27 cellular contexts compared by ENCODE assay signal in genomic region chr13:107563099-107563925, GRCh38.
DNase-seq lines count a peak whose midpoint lies in the region; ATAC-seq, FAIRE-seq and TF ChIP-seq lines count a peak whose summit lies in the region.
"Had no signal": no experiment of that assay in that cellular context is flagged by ENCODE, and none has a peak within 500 bp of the region (broad histone marks: within the 10 kb centered on the region; RNA-seq: fewer than 3 reads in every experiment).

No MANE protein-coding gene starts in this region.

- no peaks in the 10 kb centered on the region for H3K27me3 ChIP-seq in endothelial cell of umbilical vein (ENCODE audit: control insufficient read depth in 2 of 2, insufficient read depth in 2 of 2, low read length in 2 of 2)
- H3K27me3 ChIP-seq: MG63, neutrophil, thyroid gland had no signal

- no peak for TF ChIP-seq CTCF in endothelial cell of umbilical vein (IDR thresholded peaks at IDR 0.05; ENCODE audit: extremely low read depth in 1 of 2, insufficient read depth in 1 of 2, low read depth in 1 of 2, low read length in 2 of 2)

- no peaks in the 10 kb centered on the region for H3K79me2 ChIP-seq in endothelial cell of umbilical vein (ENCODE audit: control insufficient read depth, insufficient read depth, low read length)

- H3K9me1 ChIP-seq in endothelial cell of umbilical vein (replicated peaks; ENCODE audit: control insufficient read depth, extremely low read depth, insufficient read depth, low read length) = no peaks in the 10 kb centered on the region

- no peak overlapping the region for H3K27ac ChIP-seq in endothelial cell of umbilical vein (ENCODE audit: insufficient read depth, low read depth, low read length)
- peak overlapping the region; percentile 32 for H3K27ac ChIP-seq in mesodermal cell (ENCODE audit: low read depth, low read length, severe bottlenecking)
- peak overlapping the region; percentile 19 for H3K27ac ChIP-seq in temporal lobe (ENCODE audit: low read depth, low read length)
- H3K27ac ChIP-seq: neutrophil, prostate gland, SK-N-MC, thyroid gland had no signal

- no peak for FAIRE-seq in endothelial cell of umbilical vein (lab: Jason Lieb, UNC)
- FAIRE-seq: GM12878 had no signal

- BruUV-seq in endothelial cell of umbilical vein (replicated peaks; lab: Mats Ljungman, UMichigan) = no TSS peak

- POLR2A ChIA-PET in endothelial cell of umbilical vein (lab: Charles Lee) = no interaction called here

- no peak overlapping the region for H2AFZ ChIP-seq in endothelial cell of umbilical vein (ENCODE audit: low read depth, low read length)

- H3K9me3 ChIP-seq in endothelial cell of umbilical vein (replicated peaks; ENCODE audit: control insufficient read depth, insufficient read depth, low read length) (no peaks in the 10 kb centered on the region), mesodermal cell (ENCODE audit: control insufficient read depth, low read length) (no peaks in the 10 kb centered on the region)
- H3K9me3 ChIP-seq: MG63, neutrophil, prostate gland, thyroid gland had no signal

- ATAC-seq in SK-N-SH treated with all-trans-retinoic acid at 6 μM for 48 hours (no peak), GM21737 (IDR thresholded peaks at IDR 0.05; ENCODE audit: unreplicated experiment) (no peak), GM18505 (IDR thresholded peaks at IDR 0.05; ENCODE audit: unreplicated experiment) (no peak), HG03196 (IDR thresholded peaks at IDR 0.05; ENCODE audit: unreplicated experiment) (no peak)
- ATAC-seq: activated CD8-positive, alpha-beta T cell treated with anti-CD3 and anti-CD28 coated beads for 36 hours; activated T-helper 17 cell treated with anti-CD3 and anti-CD28 coated beads, Interleukin-2, amount 50 U/mL, for 72 hours; GM12878; T-helper 17 cell had no signal

- TF ChIP-seq POLR2A in endothelial cell of umbilical vein (IDR thresholded peaks at IDR 0.05; ENCODE audit: low read depth, low read length) (no peak), GM18505 (IDR thresholded peaks at IDR 0.05; ENCODE audit: borderline replicate concordance, extremely low read depth, insufficient read depth, insufficient read length) (no peak)

- H3K4me1 ChIP-seq in endothelial cell of umbilical vein (ENCODE audit: control insufficient read depth, extremely low read depth, insufficient read depth, low read length) = peaks cover 5% of the 10 kb centered on the region
- H3K4me1 ChIP-seq in mesodermal cell (ENCODE audit: control insufficient read depth, insufficient read depth, low read length, poor library complexity, severe bottlenecking) = no peaks in the 10 kb centered on the region
- H3K4me1 ChIP-seq: prostate gland, thyroid gland had no signal

- H3K4me2 ChIP-seq in endothelial cell of umbilical vein (ENCODE audit: insufficient read depth, low read length) = no peak overlapping the region

- dilution Hi-C loops in endothelial cell of umbilical vein (cut with MboI; ENCODE audit: extremely low pct_ligation_motif_present, low sequenced_read_pairs) = no loop called here

- WGBS in mesodermal cell (ENCODE audit: insufficient coverage in 2 of 2), 2 experiments = 49 to 67% methylated on average over 1 to 3 of the region's 7 CpGs

- H3K4me3 ChIP-seq in endothelial cell of umbilical vein (replicated peaks in 1 of 3; ENCODE audit: insufficient read depth in 1 of 3, low read depth in 1 of 3, low read length in 3 of 3) (no peak overlapping the region), mesodermal cell (ENCODE audit: extremely low read depth, insufficient read depth, low read length, poor library complexity, severe bottlenecking) (no peak overlapping the region)
- H3K4me3 ChIP-seq: GM12878, MG63, prostate gland, SK-N-MC, thyroid gland had no signal

- H3K36me3 ChIP-seq in endothelial cell of umbilical vein (ENCODE audit: control insufficient read depth in 2 of 2, extremely low read depth in 1 of 2, insufficient read depth in 2 of 2, low read length in 2 of 2) = no peaks in the 10 kb centered on the region
- no peaks in the 10 kb centered on the region for H3K36me3 ChIP-seq in mesodermal cell (ENCODE audit: control insufficient read depth, insufficient read depth, low read length)
- H3K36me3 ChIP-seq: MG63, neutrophil, prostate gland, thyroid gland had no signal

- DNase-seq in endothelial cell of umbilical vein (ENCODE audit: low read depth, low spot score) (peak; percentile 52), GM03348 (ENCODE audit: low spot score) (no peak)
- DNase-seq: activated CD4-positive, alpha-beta T cell treated with anti-CD3 and anti-CD28 coated beads for 1 hour; activated CD8-positive, alpha-beta T cell treated with anti-CD3 and anti-CD28 coated beads for 36 hours; amygdala; DND-41; islet precursor cell; KBM-7; MG63; NCI-H1417; NCI-H2029 treated with DMSO at 0.1 percent for 48 hours; NCI-H2227 treated with DMSO at 0.1 percent for 48 hours; NCI-H82; stimulated activated naive CD4-positive, alpha-beta T cell treated with Interleukin-2 at 50 U/mL for 16 hours; T-helper 17 cell had no signal

- intact Hi-C loops in endothelial cell of umbilical vein (cut with micrococcal nuclease) = loop anchor here (10.0 kb wide), 1 partner anchor 301 kb away; a partner anchor contains a TSS

- no peaks in the 10 kb centered on the region for H4K20me1 ChIP-seq in endothelial cell of umbilical vein (replicated peaks; ENCODE audit: control insufficient read depth, extremely low read depth, insufficient read depth, low read length)

- CTCF ChIA-PET in endothelial cell of umbilical vein (lab: Charles Lee) = interaction anchor here (0.9 to 1.2 kb wide), 3 partner anchors 9 to 10 kb away, joined by 3 to 4 read pairs (median 3); no protein-coding TSS in a partner anchor

- H3K9ac ChIP-seq in endothelial cell of umbilical vein (replicated peaks; ENCODE audit: extremely low read depth, insufficient read depth, low read length) = no peak overlapping the region

TF ChIP-seq in SK-N-SH treated with all-trans-retinoic acid at 6 μM for 48 hours, 23 proteins besides CTCF, POLR2A, EP300 and RAD21:
- TF ChIP-seq TCF4 (CRISPR knock-in tag; IDR thresholded peaks at IDR 0.05; ENCODE audit: borderline replicate concordance) (peak; percentile 85), ISL1 (CRISPR knock-in tag; IDR thresholded peaks at IDR 0.05) (peak; percentile 34; the same call in 1 of the 2 replicates), CSRNP3 (CRISPR knock-in tag; IDR thresholded peaks at IDR 0.05) (peak; percentile 36; the same call in 1 of the 2 replicates), ZNF70 (CRISPR knock-in tag; IDR thresholded peaks at IDR 0.05) (no peak)

TF ChIP-seq in endothelial cell of umbilical vein, 7 proteins besides CTCF, POLR2A, EP300 and RAD21:
- TF ChIP-seq FOS (IDR thresholded peaks at IDR 0.05; ENCODE audit: borderline replicate concordance, insufficient read depth, low read length) = no peak
- no peak for TF ChIP-seq GATA2 (IDR thresholded peaks at IDR 0.05; ENCODE audit: insufficient read depth, insufficient read length, low read depth, low read length)
- no peak for TF ChIP-seq EZH2 (IDR thresholded peaks at IDR 0.05; ENCODE audit: borderline replicate concordance, low read depth, low read length, severe bottlenecking)
- no peak for TF ChIP-seq MAX (IDR thresholded peaks at IDR 0.05; ENCODE audit: insufficient read depth, insufficient read length)
- no peak for TF ChIP-seq MYC (IDR thresholded peaks at IDR 0.05; ENCODE audit: low read depth, low read length)
- no peak for TF ChIP-seq POLR2AphosphoS5 (IDR thresholded peaks at IDR 0.05; ENCODE audit: insufficient read depth, low read depth, low read length)
- no peak for TF ChIP-seq JUN (IDR thresholded peaks at IDR 0.05; ENCODE audit: borderline replicate concordance, insufficient read depth, insufficient read length, low read depth)
